ENCODE assay signal across 9 cellular contexts in the genomic region with DNA sequence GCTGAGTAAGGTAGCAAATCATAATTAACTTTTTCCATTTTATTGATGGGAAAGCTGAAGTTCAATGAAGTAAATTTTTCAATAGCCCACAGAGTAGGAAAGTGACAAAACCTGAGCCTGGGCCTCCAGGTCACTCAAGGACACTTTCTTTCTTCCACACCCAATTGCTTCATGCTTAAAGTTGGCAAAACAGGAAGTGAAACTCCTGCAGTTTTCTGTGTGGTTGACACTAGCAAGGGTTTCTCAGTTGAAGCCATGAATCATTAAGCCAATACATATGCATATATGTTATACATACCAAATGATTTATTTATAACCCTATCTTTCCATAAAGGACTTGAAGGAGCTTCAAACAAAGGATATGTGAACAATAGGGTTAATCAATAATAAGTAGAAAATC. TPM values are rescaled to one million over a fixed set of nuclear protein-coding genes. Genes with fewer than 3 reads are reported as not detected.
DNase-seq lines count a peak whose midpoint lies in the region; ATAC-seq and TF ChIP-seq lines count a peak whose summit lies in the region.
"Had no signal": no experiment of that assay in that cellular context is flagged by ENCODE, and none has a peak within 500 bp of the region (broad histone marks: within the 10 kb centered on the region; RNA-seq: fewer than 3 reads in every experiment).

No MANE protein-coding gene starts in this region.

- H3K4me1 ChIP-seq in ovary (ENCODE audit: insufficient read depth): no peaks in the 10 kb centered on the region

- peaks cover 0 to 9% of the 10 kb centered on the region in 2 donors for H3K27me3 Mint-ChIP-seq in effector memory CD8-positive, alpha-beta T cell

- TF ChIP-seq POLR2A in ovary (IDR thresholded peaks at IDR 0.05): no peak

- TF ChIP-seq EP300 in ovary (IDR thresholded peaks at IDR 0.05): no peak

- H3K9me3 Mint-ChIP-seq in effector memory CD8-positive, alpha-beta T cell: no peaks in the 10 kb centered on the region

- no peak overlapping the region for H3K4me3 Mint-ChIP-seq in effector memory CD8-positive, alpha-beta T cell

- H3K4me1 Mint-ChIP-seq in effector memory CD8-positive, alpha-beta T cell (ENCODE audit: low read depth in 2 of 2): peaks cover 0 to 2% of the 10 kb centered on the region in 2 donors

- no peaks in the 10 kb centered on the region for H3K27me3 ChIP-seq in ovary

- in situ Hi-C loops in G401 (cut with HindIII; ENCODE audit: low sequenced_read_pairs): no loop called here

- no peaks in the 10 kb centered on the region for H3K36me3 Mint-ChIP-seq in effector memory CD8-positive, alpha-beta T cell (ENCODE audit: insufficient read depth)

- no peak for TF ChIP-seq CTCF in GM12864 (IDR thresholded peaks at IDR 0.05; ENCODE audit: low read depth, low read length, missing control alignments)
- no peak for TF ChIP-seq CTCF in ovary (IDR thresholded peaks at IDR 0.05)

- DNase-seq in GM12864 (ENCODE audit: low read depth): peak; percentile 46
- DNase-seq in effector memory CD8-positive, alpha-beta T cell: no peak
- no peak for DNase-seq in G401 (ENCODE audit: low spot score)
- DNase-seq in ovary: no peak
- no peak for DNase-seq in NCI-H1694 treated with DMSO at 0.1 percent for 48 hours (lab: John Stamatoyannopoulos, UW)
- no peak for DNase-seq in stimulated activated naive CD4-positive, alpha-beta T cell treated with Interleukin-2 at 50 U/mL for 16 hours (lab: John Stamatoyannopoulos, UW)

- no peaks in the 10 kb centered on the region for H3K36me3 ChIP-seq in ovary

- H3K27ac Mint-ChIP-seq in effector memory CD8-positive, alpha-beta T cell: no peak overlapping the region

- H3K4me3 ChIP-seq in GM12864 (ENCODE audit: low read depth, low read length): no peak overlapping the region
- H3K4me3 ChIP-seq in ovary: no peak overlapping the region
- H3K4me3 ChIP-seq: skin epidermis had no signal

- intact Hi-C loops in ovary (cut with DNase I): no loop called here

- H3K9me3 ChIP-seq in ovary: no peaks in the 10 kb centered on the region

- H3K27ac ChIP-seq in ovary: no peak overlapping the region

- ATAC-seq in GM21526 (IDR thresholded peaks at IDR 0.05; ENCODE audit: low FRiP score, unreplicated experiment) (peak; percentile 99), HG03575 (IDR thresholded peaks at IDR 0.05; ENCODE audit: extremely low read depth, insufficient number of reproducible peaks, low FRiP score, unreplicated experiment) (peak; percentile 98)
- ATAC-seq in effector memory CD8-positive, alpha-beta T cell (replicated peaks): peak; percentile 42

RNA-seq across cellular contexts. Expression of gene TLR4, which starts 13.9 kb away (rescaled TPM):
- not detected in 2 replicates for total RNA-seq in G401 (2014; rRNA removed; shearing (Covaris generic))
- total RNA-seq in ovary: 10 to 100 TPM in 2 of 7 donors, 1 to 10 TPM in 5; 4.1 to 12.5 (median 8.9) TPM
- polyA plus RNA-seq in ovary: 10 to 100 TPM in 1 of 2 donors, 1 to 10 TPM in 1; 3.4 to 13.5 TPM

Comparison
In these comparisons a context has a peak if more than half of its experiments do, and no peak if none do; other contexts are left out.
1. ATAC-seq: peak in every context shown above with its lines; median percentile 99 in GM21526; 98 in HG03575; 42 in effector memory CD8-positive, alpha-beta T cell.